In genomic region chr22:29603358-29604191, GRCh38 we compare ENCODE assay signal across 8 cellular contexts. TPM values are rescaled to one million over a fixed set of nuclear protein-coding genes. Genes with fewer than 3 reads are reported as not detected.
DNase-seq lines count a peak whose midpoint lies in the region; TF ChIP-seq lines count a peak whose summit lies in the region.

NF2 (plus strand) TSS chr22:29603633; CDS start chr22:29603999, 366 bp downstream.

- H3K9ac ChIP-seq in H9 (ENCODE audit: extremely low read depth, insufficient read length, low read length) = peak within 1 kb of the TSS; percentile 3

- in situ Hi-C loops in G401 (cut with HindIII; ENCODE audit: low sequenced_read_pairs) = no loop called here

- H3K4me2 ChIP-seq in H9 (ENCODE audit: insufficient read depth, insufficient read length, low read length) = peak within 1 kb of the TSS; percentile 80

- H3K27ac Mint-ChIP-seq in H9 (peak within 1 kb of the TSS; percentile 88 to 94 (median 93); a peak in 5 of 7 replicates), nephron (peak within 1 kb of the TSS; percentile 94 to 99 (median 99))
- peak within 1 kb of the TSS; percentile 90 for H3K27ac Mint-ChIP-seq in stimulated activated naive CD8-positive, alpha-beta T cell treated with anti-CD3 and anti-CD28 coated beads, Interleukin-15, Interleukin-2, amounts not matched to agents 100 ng/mL and 50 ng/mL, for 24 hours

- H3K27me3 ChIP-seq in H9 (ENCODE audit: insufficient read depth, low read length) = no peaks in the 10 kb centered on the region

- H3K79me1 ChIP-seq in H9 (ENCODE audit: insufficient read depth, low read depth, low read length, poor library complexity, severe bottlenecking) = no peaks in the 10 kb centered on the region

- no peak within 1 kb of the TSS for H2BK120ac ChIP-seq in H9 (ENCODE audit: low read depth, low read length, poor library complexity, severe bottlenecking)

- H3K9me3 Mint-ChIP-seq in H9 (no peaks in the 10 kb centered on the region), nephron (no peaks in the 10 kb centered on the region)
- no peaks in the 10 kb centered on the region for H3K9me3 Mint-ChIP-seq in stimulated activated naive CD8-positive, alpha-beta T cell treated with anti-CD3 and anti-CD28 coated beads, Interleukin-15, Interleukin-2, amounts not matched to agents 100 ng/mL and 50 ng/mL, for 24 hours

- peaks cover 4% of the 10 kb centered on the region; the same call in 1 of the 2 replicates for H3K79me2 ChIP-seq in H9 (ENCODE audit: insufficient read depth, low read length)

- H3K18ac ChIP-seq in H9 (ENCODE audit: insufficient read length, low read depth, low read length) = no peak within 1 kb of the TSS

- no peak within 1 kb of the TSS for H4K8ac ChIP-seq in H9 (replicated peaks; ENCODE audit: insufficient read length, low read depth, low read length)

- H3K56ac ChIP-seq in H9 (ENCODE audit: insufficient read length, low read depth, low read length) = no peak within 1 kb of the TSS

- H3K23me2 ChIP-seq in H9 (ENCODE audit: insufficient read length, low read depth, low read length, poor library complexity, severe bottlenecking) = peaks cover 4% of the 10 kb centered on the region

- H3K4ac ChIP-seq in H9 (ENCODE audit: low read depth, low read length) = no peak within 1 kb of the TSS

- no peak within 1 kb of the TSS for H3K23ac ChIP-seq in H9 (ENCODE audit: insufficient read length, low read depth, low read length)

- no peak within 1 kb of the TSS for H2AFZ ChIP-seq in H9 (ENCODE audit: low read length)

- no peak within 1 kb of the TSS for H3T11ph ChIP-seq in H9 (ENCODE audit: low read length)

- H3K9me3 ChIP-seq in H9 (ENCODE audit: control insufficient read depth, low read depth, low read length) = no peaks in the 10 kb centered on the region

- H2BK12ac ChIP-seq in H9 (ENCODE audit: insufficient read length, low read depth, low read length) = no peak within 1 kb of the TSS

- H3K27ac ChIP-seq in H9 (ENCODE audit: insufficient read length, low read depth, low read length) = no peak within 1 kb of the TSS

- no peaks in the 10 kb centered on the region for H4K20me1 ChIP-seq in H9 (ENCODE audit: control insufficient read depth, insufficient read depth, insufficient read length)

- peaks cover 2% of the 10 kb centered on the region for H3K4me1 ChIP-seq in H9 (ENCODE audit: insufficient read depth, low read length)

- H4K5ac ChIP-seq in H9 (ENCODE audit: insufficient read length, low read depth, low read length) = no peak within 1 kb of the TSS

- DNase-seq in G401 (ENCODE audit: low spot score) = peak; percentile 100
- peak; percentile 99 for DNase-seq in H9
- peak; percentile 98 for DNase-seq in M059J (ENCODE audit: low read depth)
- peak; percentile 95 for DNase-seq in SHP77 treated with DMSO at 0.1 percent for 48 hours (lab: John Stamatoyannopoulos, UW)
- peak; percentile 99 for DNase-seq in activated effector memory CD4-positive, alpha-beta T cell treated with anti-CD3 and anti-CD28 coated beads, Interleukin-2, amount 50 U/mL, for 16 hours
- DNase-seq in fibroblast of pulmonary artery (ENCODE audit: low read depth) = peak; percentile 100

- no peak within 1 kb of the TSS for H2BK5ac ChIP-seq in H9 (ENCODE audit: insufficient read length, low read length)

- TF ChIP-seq CTCF in H9 (conservative IDR thresholded peaks at IDR 0.05) (no peak), fibroblast of pulmonary artery (IDR thresholded peaks at IDR 0.05; ENCODE audit: low read length, missing control alignments) (no peak), nephron (IDR thresholded peaks at IDR 0.05; ENCODE audit: unreplicated experiment in 3 of 3) (no peak)

- H2BK20ac ChIP-seq in H9 (ENCODE audit: low read depth, low read length, poor library complexity, severe bottlenecking) = no peak within 1 kb of the TSS

- peaks cover 20 to 27% of the 10 kb centered on the region in 2 experiments for H3K4me1 Mint-ChIP-seq in H9
- peaks cover 18% of the 10 kb centered on the region for H3K4me1 Mint-ChIP-seq in nephron
- peaks cover 36% of the 10 kb centered on the region for H3K4me1 Mint-ChIP-seq in stimulated activated naive CD8-positive, alpha-beta T cell treated with anti-CD3 and anti-CD28 coated beads, Interleukin-15, Interleukin-2, amounts not matched to agents 100 ng/mL and 50 ng/mL, for 24 hours (ENCODE audit: low read depth)

- H3K4me3 ChIP-seq in fibroblast of pulmonary artery (replicated peaks; ENCODE audit: low read depth, low read length) = peak within 1 kb of the TSS; percentile 80

- WGBS in H9 (ENCODE audit: extremely low coverage, insufficient read length, low lambda C conversion rate) = no CpG with 5 or more reads among the region's 84 CpGs

- H3K36me3 Mint-ChIP-seq in H9 (ENCODE audit: insufficient read depth in 1 of 3, low read depth in 3 of 3) = no peaks in the 10 kb centered on the region; a peak in 2 of 7 replicates
- H3K36me3 Mint-ChIP-seq in nephron (ENCODE audit: low read depth) = peaks cover 12% of the 10 kb centered on the region
- H3K36me3 Mint-ChIP-seq in stimulated activated naive CD8-positive, alpha-beta T cell treated with anti-CD3 and anti-CD28 coated beads, Interleukin-15, Interleukin-2, amounts not matched to agents 100 ng/mL and 50 ng/mL, for 24 hours (ENCODE audit: low read depth) = peaks cover 12% of the 10 kb centered on the region

- H2BK15ac ChIP-seq in H9 (ENCODE audit: low read depth, low read length) = no peak within 1 kb of the TSS

- H2AK5ac ChIP-seq in H9 (ENCODE audit: insufficient read length, low read length) = no peak within 1 kb of the TSS

- H3K4me3 Mint-ChIP-seq in H9 (peak within 1 kb of the TSS; percentile 84 to 92), nephron (peak within 1 kb of the TSS; percentile 95 to 98 (median 96))
- H3K4me3 Mint-ChIP-seq in stimulated activated naive CD8-positive, alpha-beta T cell treated with anti-CD3 and anti-CD28 coated beads, Interleukin-15, Interleukin-2, amounts not matched to agents 100 ng/mL and 50 ng/mL, for 24 hours = peak within 1 kb of the TSS; percentile 88

- H3K14ac ChIP-seq in H9 (ENCODE audit: insufficient read depth, low read length) = no peak within 1 kb of the TSS

- H3K27me3 Mint-ChIP-seq in H9 (ENCODE audit: low read depth) (no peaks in the 10 kb centered on the region), nephron (ENCODE audit: low read depth) (no peaks in the 10 kb centered on the region)
- H3K27me3 Mint-ChIP-seq in stimulated activated naive CD8-positive, alpha-beta T cell treated with anti-CD3 and anti-CD28 coated beads, Interleukin-15, Interleukin-2, amounts not matched to agents 100 ng/mL and 50 ng/mL, for 24 hours = no peaks in the 10 kb centered on the region

- no peak within 1 kb of the TSS for H4K91ac ChIP-seq in H9 (ENCODE audit: insufficient read length, low read depth, low read length)

RNA-seq across cellular contexts. Expression of gene NF2, which starts in this region (rescaled TPM):
- total RNA-seq in G401 (2014; rRNA removed; shearing (Covaris generic)) = 54.7 and 77.1 TPM in 2 replicates
- 46.5 and 50.9 TPM in 2 replicates for total RNA-seq in H9 (2021)
- 50.5 and 86.0 TPM in 2 replicates for total RNA-seq in M059J (2014; rRNA removed; shearing (Covaris generic))
